In genomic region chrX:2499507-2499906, GRCh38 we compare ENCODE assay signal across 8 cellular contexts. TPM values are rescaled to one million over a fixed set of nuclear protein-coding genes. Genes with fewer than 3 reads are reported as not detected.
DNase-seq lines count a peak whose midpoint lies in the region; ATAC-seq and TF ChIP-seq lines count a peak whose summit lies in the region.

No MANE protein-coding gene starts in this region.

- no peaks in the 10 kb centered on the region for H3K27me3 ChIP-seq in ACC112 (ENCODE audit: insufficient read depth, low read length)
- no peaks in the 10 kb centered on the region for H3K27me3 ChIP-seq in naive thymus-derived CD4-positive, alpha-beta T cell (ENCODE audit: control insufficient read depth in 2 of 2, insufficient read depth in 2 of 2, low read length in 2 of 2)

- POLR2A ChIA-PET in naive thymus-derived CD4-positive, alpha-beta T cell (lab: Charles Lee), result no interaction called here

- CTCF ChIA-PET in naive thymus-derived CD4-positive, alpha-beta T cell (lab: Charles Lee), result no interaction called here

- H2AFZ ChIP-seq in ACC112 (ENCODE audit: low read length, unreplicated experiment), result no peak overlapping the region

- peaks cover 10% of the 10 kb centered on the region for H3K36me3 ChIP-seq in ACC112 (ENCODE audit: insufficient read depth, low read length)
- H3K36me3 ChIP-seq in KOPT-K1 (ENCODE audit: insufficient read depth, low read length), result peaks cover 33% of the 10 kb centered on the region
- peaks cover 0 to 7% (median 0%) of the 10 kb centered on the region in 3 experiments for H3K36me3 ChIP-seq in naive thymus-derived CD4-positive, alpha-beta T cell (ENCODE audit: control insufficient read depth in 2 of 3, insufficient read depth in 3 of 3, low read length in 3 of 3)

- no peaks in the 10 kb centered on the region for H3K27me3 Mint-ChIP-seq in naive thymus-derived CD4-positive, alpha-beta T cell

- ATAC-seq in naive thymus-derived CD4-positive, alpha-beta T cell, result no peak
- no peak for ATAC-seq in HG02840 (IDR thresholded peaks at IDR 0.05; ENCODE audit: low FRiP score, unreplicated experiment)
- no peak for ATAC-seq in GM21360 (IDR thresholded peaks at IDR 0.05; ENCODE audit: unreplicated experiment)

- no peak for TF ChIP-seq CTCF in coronary artery (IDR thresholded peaks at IDR 0.05)

- H3K27ac ChIP-seq in ACC112 (ENCODE audit: low read depth, low read length), result peak overlapping the region; percentile 36; the same call in 1 of the 2 replicates
- H3K27ac ChIP-seq in KOPT-K1 (ENCODE audit: low read depth, low read length, poor library complexity, severe bottlenecking), result peak overlapping the region; percentile 83
- H3K27ac ChIP-seq in coronary artery, result peak overlapping the region; percentile 92 to 93
- peak overlapping the region; percentile 77 for H3K27ac ChIP-seq in naive thymus-derived CD4-positive, alpha-beta T cell (ENCODE audit: low read depth, low read length)

- DNase-seq in coronary artery (ENCODE audit: low spot score), result peak; percentile 46
- DNase-seq in naive thymus-derived CD4-positive, alpha-beta T cell, result no peak
- no peak for DNase-seq in iPS-NIHi7 (ENCODE audit: extremely low spot score)
- no peak for DNase-seq in germinal center (ENCODE audit: low spot score)

- intact Hi-C loops in naive thymus-derived CD4-positive, alpha-beta T cell (cut with micrococcal nuclease), result loop anchor here in 1 of 2 donors (5.0 kb wide), 1 partner anchor 1047 kb away; the partner anchor contains the start of gene ASMTL

- peak overlapping the region; percentile 81 to 94 (median 88) for H3K27ac Mint-ChIP-seq in naive thymus-derived CD4-positive, alpha-beta T cell

- no peaks in the 10 kb centered on the region for H3K9me3 ChIP-seq in KOPT-K1 (ENCODE audit: insufficient read depth, low read length, poor library complexity, severe bottlenecking)
- H3K9me3 ChIP-seq in naive thymus-derived CD4-positive, alpha-beta T cell (ENCODE audit: control insufficient read depth in 2 of 3, low read length in 3 of 3), result no peaks in the 10 kb centered on the region

- H3K4me1 ChIP-seq in ACC112 (ENCODE audit: control insufficient read depth, insufficient read depth, low read length, unreplicated experiment), result peaks cover 26% of the 10 kb centered on the region
- H3K4me1 ChIP-seq in naive thymus-derived CD4-positive, alpha-beta T cell (ENCODE audit: control insufficient read depth in 2 of 2, insufficient read depth in 2 of 2, low read length in 2 of 2), result peaks cover 0 to 10% of the 10 kb centered on the region in 2 donors

- peak overlapping the region; percentile 75 to 90 (median 89) for H3K4me3 Mint-ChIP-seq in naive thymus-derived CD4-positive, alpha-beta T cell

- peaks cover 15 to 39% (median 30%) of the 10 kb centered on the region in 7 donors for H3K4me1 Mint-ChIP-seq in naive thymus-derived CD4-positive, alpha-beta T cell

- H3K4me3 ChIP-seq in ACC112 (ENCODE audit: low read depth, low read length), result peak overlapping the region; percentile 98
- peak overlapping the region; percentile 97 for H3K4me3 ChIP-seq in coronary artery
- H3K4me3 ChIP-seq in naive thymus-derived CD4-positive, alpha-beta T cell (ENCODE audit: low read length), result peak overlapping the region; percentile 65

- H3K79me2 ChIP-seq in ACC112 (ENCODE audit: control insufficient read depth, insufficient read depth, low read length, unreplicated experiment), result peaks cover 50% of the 10 kb centered on the region

- peaks cover 0 to 4% (median 0%) of the 10 kb centered on the region in 5 donors for H3K36me3 Mint-ChIP-seq in naive thymus-derived CD4-positive, alpha-beta T cell

- H3K9me3 Mint-ChIP-seq in naive thymus-derived CD4-positive, alpha-beta T cell, result no peaks in the 10 kb centered on the region

RNA-seq across cellular contexts. Expression of gene DHRSX, which starts 1.3 kb away (rescaled TPM):
- total RNA-seq in naive thymus-derived CD4-positive, alpha-beta T cell, result 10 to 100 TPM; 15.6 to 26.2 (median 20.4) TPM
- 10 to 100 TPM; 15.0 to 16.2 TPM for polyA plus RNA-seq in naive thymus-derived CD4-positive, alpha-beta T cell

RNA-seq across cellular contexts. Expression of gene ZBED1, which starts 1.3 kb away (rescaled TPM):
- total RNA-seq in naive thymus-derived CD4-positive, alpha-beta T cell, result 10 to 100 TPM; 23.7 to 37.0 (median 27.4) TPM
- 10 to 100 TPM; 33.3 to 44.3 TPM for polyA plus RNA-seq in naive thymus-derived CD4-positive, alpha-beta T cell

Comparison
In these comparisons a context has a peak if more than half of its experiments do, and no peak if none do; other contexts are left out.
1. H3K27ac ChIP-seq: peak in every context shown above with its lines; median percentile 92 in coronary artery; 83 in KOPT-K1; 77 in naive thymus-derived CD4-positive, alpha-beta T cell; 36 in ACC112.